8 cellular contexts compared by ENCODE assay signal in genomic region chr17:51322390-51323029, GRCh38.
A peak's percentile ranks its signal among the peaks of the same experiment; 100 is the strongest.
DNase-seq lines count a peak whose midpoint lies in the region; ATAC-seq and TF ChIP-seq lines count a peak whose summit lies in the region.

No MANE protein-coding gene starts in this region.

- no peak overlapping the region for H3K27ac ChIP-seq in esophagus squamous epithelium

- TF ChIP-seq POLR2A in esophagus squamous epithelium (IDR thresholded peaks at IDR 0.05): no peak

- in situ Hi-C loops in G401 (cut with HindIII; ENCODE audit: low sequenced_read_pairs): no loop called here

- intact Hi-C loops in esophagus squamous epithelium (cut with DNase I) (no loop called here), posterior cingulate gyrus (cut with DNase I) (loop anchor here (5.0 kb wide), 1 partner anchor 220 kb away; no protein-coding TSS in a partner anchor)

- peak; percentile 59 for ATAC-seq in esophagus mucosa

- TF ChIP-seq CTCF in esophagus squamous epithelium (IDR thresholded peaks at IDR 0.05): peak in 3 of 6 experiments; percentile 14 to 44 (median 20)

- peaks cover 0 to 13% (median 10%) of the 10 kb centered on the region in 3 donors for H3K9me3 ChIP-seq in esophagus squamous epithelium

- peak; percentile 32 for DNase-seq in G401 (ENCODE audit: low spot score)
- peak; percentile 34 for DNase-seq in H4 (ENCODE audit: low spot score)
- peak; percentile 68 for DNase-seq in NCI-H82 (lab: John Stamatoyannopoulos, UW)
- peak; percentile 82 for DNase-seq in superior temporal gyrus (ENCODE audit: extremely low spot score)
- DNase-seq in AG08396 (ENCODE audit: low spot score): no peak
- DNase-seq in esophagus squamous epithelium (lab: John Stamatoyannopoulos, UW): no peak
- no peak for DNase-seq in posterior cingulate gyrus

- 19 to 36% methylated on average over 3 of the region's 3 CpGs for WGBS in esophagus squamous epithelium, 2 donors

- no peaks in the 10 kb centered on the region for H3K4me1 ChIP-seq in esophagus squamous epithelium

- H3K4me3 ChIP-seq in esophagus squamous epithelium: no peak overlapping the region

- peaks cover 0 to 16% (median 0%) of the 10 kb centered on the region in 4 donors for H3K27me3 ChIP-seq in esophagus squamous epithelium

- H3K36me3 ChIP-seq in esophagus squamous epithelium: no peaks in the 10 kb centered on the region

Comparison
In these comparisons a context has a peak if more than half of its experiments do, and no peak if none do; other contexts are left out.
1. DNase-seq: peak in G401 (single experiment), H4 (single experiment), NCI-H82 (single experiment) and superior temporal gyrus (single experiment); none in AG08396 (single experiment), esophagus squamous epithelium (single experiment) and posterior cingulate gyrus (0 of 10).